ENCODE assay signal across 1 cellular context in genomic region chr2:161426416-161426787, GRCh38.
TF ChIP-seq lines count a peak whose summit lies in the region.

No MANE protein-coding gene starts in this region.

TF ChIP-seq in GM23338, 12 proteins besides CTCF, POLR2A, EP300 and RAD21 (continued from another document):
- TF ChIP-seq, protein P1, sequence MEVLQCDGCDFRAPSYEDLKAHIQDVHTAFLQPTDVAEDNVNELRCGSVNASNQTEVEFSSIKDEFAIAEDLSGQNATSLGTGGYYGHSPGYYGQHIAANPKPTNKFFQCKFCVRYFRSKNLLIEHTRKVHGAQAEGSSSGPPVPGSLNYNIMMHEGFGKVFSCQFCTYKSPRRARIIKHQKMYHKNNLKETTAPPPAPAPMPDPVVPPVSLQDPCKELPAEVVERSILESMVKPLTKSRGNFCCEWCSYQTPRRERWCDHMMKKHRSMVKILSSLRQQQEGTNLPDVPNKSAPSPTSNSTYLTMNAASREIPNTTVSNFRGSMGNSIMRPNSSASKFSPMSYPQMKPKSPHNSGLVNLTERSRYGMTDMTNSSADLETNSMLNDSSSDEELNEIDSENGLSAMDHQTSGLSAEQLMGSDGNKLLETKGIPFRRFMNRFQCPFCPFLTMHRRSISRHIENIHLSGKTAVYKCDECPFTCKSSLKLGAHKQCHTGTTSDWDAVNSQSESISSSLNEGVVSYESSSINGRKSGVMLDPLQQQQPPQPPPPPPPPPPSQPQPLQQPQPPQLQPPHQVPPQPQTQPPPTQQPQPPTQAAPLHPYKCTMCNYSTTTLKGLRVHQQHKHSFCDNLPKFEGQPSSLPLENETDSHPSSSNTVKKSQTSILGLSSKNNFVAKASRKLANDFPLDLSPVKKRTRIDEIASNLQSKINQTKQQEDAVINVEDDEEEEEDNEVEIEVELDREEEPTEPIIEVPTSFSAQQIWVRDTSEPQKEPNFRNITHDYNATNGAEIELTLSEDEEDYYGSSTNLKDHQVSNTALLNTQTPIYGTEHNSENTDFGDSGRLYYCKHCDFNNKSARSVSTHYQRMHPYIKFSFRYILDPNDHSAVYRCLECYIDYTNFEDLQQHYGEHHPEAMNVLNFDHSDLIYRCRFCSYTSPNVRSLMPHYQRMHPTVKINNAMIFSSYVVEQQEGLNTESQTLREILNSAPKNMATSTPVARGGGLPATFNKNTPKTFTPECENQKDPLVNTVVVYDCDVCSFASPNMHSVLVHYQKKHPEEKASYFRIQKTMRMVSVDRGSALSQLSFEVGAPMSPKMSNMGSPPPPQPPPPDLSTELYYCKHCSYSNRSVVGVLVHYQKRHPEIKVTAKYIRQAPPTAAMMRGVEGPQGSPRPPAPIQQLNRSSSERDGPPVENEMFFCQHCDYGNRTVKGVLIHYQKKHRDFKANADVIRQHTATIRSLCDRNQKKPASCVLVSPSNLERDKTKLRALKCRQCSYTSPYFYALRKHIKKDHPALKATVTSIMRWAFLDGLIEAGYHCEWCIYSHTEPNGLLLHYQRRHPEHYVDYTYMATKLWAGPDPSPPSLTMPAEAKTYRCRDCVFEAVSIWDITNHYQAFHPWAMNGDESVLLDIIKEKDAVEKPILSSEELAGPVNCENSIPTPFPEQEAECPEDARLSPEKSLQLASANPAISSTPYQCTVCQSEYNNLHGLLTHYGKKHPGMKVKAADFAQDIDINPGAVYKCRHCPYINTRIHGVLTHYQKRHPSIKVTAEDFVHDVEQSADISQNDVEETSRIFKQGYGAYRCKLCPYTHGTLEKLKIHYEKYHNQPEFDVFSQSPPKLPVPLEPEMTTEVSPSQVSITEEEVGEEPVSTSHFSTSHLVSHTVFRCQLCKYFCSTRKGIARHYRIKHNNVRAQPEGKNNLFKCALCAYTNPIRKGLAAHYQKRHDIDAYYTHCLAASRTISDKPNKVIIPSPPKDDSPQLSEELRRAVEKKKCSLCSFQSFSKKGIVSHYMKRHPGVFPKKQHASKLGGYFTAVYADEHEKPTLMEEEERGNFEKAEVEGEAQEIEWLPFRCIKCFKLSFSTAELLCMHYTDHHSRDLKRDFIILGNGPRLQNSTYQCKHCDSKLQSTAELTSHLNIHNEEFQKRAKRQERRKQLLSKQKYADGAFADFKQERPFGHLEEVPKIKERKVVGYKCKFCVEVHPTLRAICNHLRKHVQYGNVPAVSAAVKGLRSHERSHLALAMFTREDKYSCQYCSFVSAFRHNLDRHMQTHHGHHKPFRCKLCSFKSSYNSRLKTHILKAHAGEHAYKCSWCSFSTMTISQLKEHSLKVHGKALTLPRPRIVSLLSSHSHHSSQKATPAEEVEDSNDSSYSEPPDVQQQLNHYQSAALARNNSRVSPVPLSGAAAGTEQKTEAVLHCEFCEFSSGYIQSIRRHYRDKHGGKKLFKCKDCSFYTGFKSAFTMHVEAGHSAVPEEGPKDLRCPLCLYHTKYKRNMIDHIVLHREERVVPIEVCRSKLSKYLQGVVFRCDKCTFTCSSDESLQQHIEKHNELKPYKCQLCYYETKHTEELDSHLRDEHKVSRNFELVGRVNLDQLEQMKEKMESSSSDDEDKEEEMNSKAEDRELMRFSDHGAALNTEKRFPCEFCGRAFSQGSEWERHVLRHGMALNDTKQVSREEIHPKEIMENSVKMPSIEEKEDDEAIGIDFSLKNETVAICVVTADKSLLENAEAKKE (CRISPR knock-in tag; IDR thresholded peaks at IDR 0.05), result no peak
- no peak for TF ChIP-seq EZH2 (IDR thresholded peaks at IDR 0.05; ENCODE audit: low read depth, unreplicated experiment)
TF ChIP-seq in GM23338: peak in this region for 0.
